18 cellular contexts compared by ENCODE assay signal in the genomic region with DNA sequence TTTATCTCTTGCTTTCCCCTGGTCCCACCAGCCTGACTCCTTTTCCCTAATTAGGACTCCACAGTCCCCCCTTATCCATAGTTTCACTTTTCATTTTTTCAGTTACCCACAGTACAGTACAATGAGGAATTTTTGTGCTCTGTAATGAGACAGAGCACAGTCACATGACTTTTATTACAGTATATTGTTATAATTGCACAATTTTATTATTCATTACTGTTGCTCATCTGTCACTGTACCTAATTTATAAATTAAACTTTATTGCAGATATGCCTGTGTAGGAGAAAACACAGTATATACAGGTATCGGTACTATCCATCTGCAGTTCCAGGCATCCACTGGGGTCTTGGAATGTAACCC.
DNase-seq lines count a peak whose midpoint lies in the region; ATAC-seq and TF ChIP-seq lines count a peak whose summit lies in the region.
"Had no signal": no experiment of that assay in that cellular context is flagged by ENCODE, and none has a peak within 500 bp of the region (broad histone marks: within the 10 kb centered on the region; RNA-seq: fewer than 3 reads in every experiment).

No MANE protein-coding gene starts in this region.

- H3K9me3 Mint-ChIP-seq in type B pancreatic cell (no peaks in the 10 kb centered on the region), Calu3 (ENCODE audit: low read depth, unreplicated experiment) (no peaks in the 10 kb centered on the region)
- no peaks in the 10 kb centered on the region for H3K9me3 Mint-ChIP-seq in activated T-cell treated with anti-CD3 and anti-CD28 coated beads, Interleukin-2, amount 50 U/mL, for 4 hours
- H3K9me3 Mint-ChIP-seq: H9 had no signal

- no peaks in the 10 kb centered on the region for H3K9me2 ChIP-seq in HCT116 (ENCODE audit: insufficient read depth)

- H3K79me2 ChIP-seq in HCT116 (ENCODE audit: insufficient read depth, low read length), result no peaks in the 10 kb centered on the region
- peaks cover 24% of the 10 kb centered on the region for H3K79me2 ChIP-seq in osteoblast (ENCODE audit: insufficient read depth, low read length)

- RAD21 ChIA-PET in HCT116 (lab: Charles Lee; ENCODE audit: low non-redundant PET in 1 of 2, low total read pairs in 2 of 2, uncharacterized antibody in 2 of 2, unreplicated experiment in 2 of 2), result no interaction called here

- H3K4me1 Mint-ChIP-seq in type B pancreatic cell (ENCODE audit: unreplicated experiment), result peaks cover 44% of the 10 kb centered on the region
- H3K4me1 Mint-ChIP-seq in activated T-cell treated with anti-CD3 and anti-CD28 coated beads, Interleukin-2, amount 50 U/mL, for 4 hours (ENCODE audit: low read depth), result no peaks in the 10 kb centered on the region
- peaks cover 30% of the 10 kb centered on the region for H3K4me1 Mint-ChIP-seq in Calu3 (ENCODE audit: low read depth, unreplicated experiment)

- no peaks in the 10 kb centered on the region for H3K36me3 Mint-ChIP-seq in type B pancreatic cell
- H3K36me3 Mint-ChIP-seq in activated T-cell treated with anti-CD3 and anti-CD28 coated beads, Interleukin-2, amount 50 U/mL, for 4 hours (ENCODE audit: insufficient read depth), result no peaks in the 10 kb centered on the region
- peaks cover 4% of the 10 kb centered on the region for H3K36me3 Mint-ChIP-seq in Calu3 (ENCODE audit: insufficient read depth, unreplicated experiment)
- H3K36me3 Mint-ChIP-seq: activated naive CD8-positive, alpha-beta T cell had no signal

- no peak for ATAC-seq in HCT116
- no peak for ATAC-seq in sciatic nerve
- ATAC-seq in activated T-cell treated with anti-CD3 and anti-CD28 coated beads, Interleukin-2, amount 50 U/mL, for 4 hours, result no peak
- ATAC-seq: body of pancreas, left ventricle myocardium superior had no signal

- CTCF ChIA-PET in HCT116 (lab: Charles Lee) (no interaction called here), Calu3 (lab: Charles Lee) (interaction anchor here (0.6 kb wide), 1 partner anchor 310 kb away, joined by 3 read pairs; no protein-coding TSS in a partner anchor)

- no peak for TF ChIP-seq CTCF in HCT116 (IDR thresholded peaks at IDR 0.05 in 2 of 3, conservative IDR thresholded peaks at IDR 0.05 in 1 of 3; ENCODE audit: borderline replicate concordance in 1 of 3, insufficient read depth in 1 of 3, low read depth in 2 of 3, low read length in 2 of 3)
- no peak for TF ChIP-seq CTCF in osteoblast (IDR thresholded peaks at IDR 0.05; ENCODE audit: extremely low read depth, low read depth, low read length)
- no peak for TF ChIP-seq CTCF in type B pancreatic cell (conservative IDR thresholded peaks at IDR 0.05)
- no peak for TF ChIP-seq CTCF in Calu3 (IDR thresholded peaks at IDR 0.05; ENCODE audit: unreplicated experiment)

- H3K27me3 Mint-ChIP-seq in type B pancreatic cell (peaks cover 8% of the 10 kb centered on the region), Calu3 (ENCODE audit: unreplicated experiment) (no peaks in the 10 kb centered on the region)
- H3K27me3 Mint-ChIP-seq in activated T-cell treated with anti-CD3 and anti-CD28 coated beads, Interleukin-2, amount 50 U/mL, for 4 hours (ENCODE audit: low read depth), result peaks cover 3% of the 10 kb centered on the region

- POLR2A ChIA-PET in HCT116 (lab: Charles Lee), result interaction anchor here (3.7 kb wide), 1 partner anchor 9 kb away, joined by 32 read pairs; no protein-coding TSS in a partner anchor

- TF ChIP-seq POLR2A in HCT116 (IDR thresholded peaks at IDR 0.05; ENCODE audit: borderline replicate concordance, extremely low read depth, insufficient read depth, insufficient read length), result no peak

- H3K4me3 Mint-ChIP-seq in type B pancreatic cell (no peak overlapping the region), Calu3 (ENCODE audit: low read depth, unreplicated experiment) (no peak overlapping the region)
- H3K4me3 Mint-ChIP-seq in activated T-cell treated with anti-CD3 and anti-CD28 coated beads, Interleukin-2, amount 50 U/mL, for 4 hours, result no peak overlapping the region
- H3K4me3 Mint-ChIP-seq: activated naive CD8-positive, alpha-beta T cell; H9 had no signal

- no peak for TF ChIP-seq RAD21 in HCT116 (IDR thresholded peaks at IDR 0.05; ENCODE audit: low read depth)

- H3K27ac Mint-ChIP-seq in type B pancreatic cell (peak overlapping the region; percentile 8), Calu3 (ENCODE audit: unreplicated experiment) (no peak overlapping the region)
- H3K27ac Mint-ChIP-seq: activated naive CD8-positive, alpha-beta T cell had no signal

- DNase-seq in HCT116 (ENCODE audit: low read depth, low spot score) (no peak), caudate nucleus (lab: John Stamatoyannopoulos, UW) (no peak), osteoblast (ENCODE audit: insufficient read length, low spot score, missing footprints) (no peak), type B pancreatic cell (ENCODE audit: extremely low spot score, unreplicated experiment) (no peak), sciatic nerve (ENCODE audit: low spot score) (no peak), Calu3 (no peak)
- no peak for DNase-seq in activated T-cell treated with anti-CD3 and anti-CD28 coated beads, Interleukin-2, amount 50 U/mL, for 4 hours
- DNase-seq: activated CD4-positive, alpha-beta T cell treated with anti-CD3 and anti-CD28 coated beads for 1 hour; body of pancreas; H9; left ventricle myocardium superior; NCI-H2081 treated with DMSO at 0.1 percent for 48 hours; NCI-H510A; retina; substantia nigra had no signal

- H3K27ac ChIP-seq in HCT116 (ENCODE audit: low read depth, low read length) (no peak overlapping the region), caudate nucleus (ENCODE audit: low read depth, low read length) (peak overlapping the region; percentile 67), osteoblast (ENCODE audit: low read depth, low read length) (peak overlapping the region; percentile 62)
- H3K27ac ChIP-seq: body of pancreas, neutrophil had no signal

- H3K36me3 ChIP-seq in HCT116 (ENCODE audit: control insufficient read depth in 1 of 2, insufficient read depth in 2 of 2, low read length in 2 of 2) (no peaks in the 10 kb centered on the region), osteoblast (ENCODE audit: insufficient read depth, low read length) (no peaks in the 10 kb centered on the region)
- H3K36me3 ChIP-seq: neutrophil had no signal

- no peaks in the 10 kb centered on the region for H3K27me3 ChIP-seq in HCT116 (ENCODE audit: insufficient read depth, low read length)
- no peaks in the 10 kb centered on the region for H3K27me3 ChIP-seq in osteoblast (ENCODE audit: insufficient read depth, low read length)
- H3K27me3 ChIP-seq: body of pancreas had no signal

- H3K9me3 ChIP-seq in HCT116 (ENCODE audit: control insufficient read depth in 1 of 2, insufficient read depth in 1 of 2, low read depth in 1 of 2, low read length in 2 of 2) (no peaks in the 10 kb centered on the region), osteoblast (ENCODE audit: low read depth, low read length) (no peaks in the 10 kb centered on the region)
- H3K9me3 ChIP-seq: body of pancreas, neutrophil had no signal

- BruUV-seq in HCT116 (replicated peaks; lab: Mats Ljungman, UMichigan) (no TSS peak), Calu3 (replicated peaks; lab: Mats Ljungman, UMichigan) (no TSS peak)

- H3K4me2 ChIP-seq in HCT116 (ENCODE audit: low read length) (peak overlapping the region; percentile 81), osteoblast (ENCODE audit: insufficient read depth, low read length) (peak overlapping the region; percentile 59)

- H4K20me1 ChIP-seq in HCT116 (ENCODE audit: insufficient read depth) (no peaks in the 10 kb centered on the region), osteoblast (ENCODE audit: insufficient read depth, low read length) (no peaks in the 10 kb centered on the region)

- intact Hi-C loops in HCT116 (cut with micrococcal nuclease), result no loop called here
- intact Hi-C loops in sciatic nerve (cut with DNase I), result no loop called here
- intact Hi-C loops in Calu3 (cut with micrococcal nuclease; ENCODE audit: unreplicated experiment), result loop anchor here (5.0 kb wide), 2 partner anchors 120 to 130 kb away; no protein-coding TSS in a partner anchor

- H2AFZ ChIP-seq in HCT116 (ENCODE audit: low read depth, low read length, poor library complexity, severe bottlenecking), result no peak overlapping the region
- no peak overlapping the region for H2AFZ ChIP-seq in osteoblast (ENCODE audit: low read length)

- no peak overlapping the region for H3K9ac ChIP-seq in HCT116 (ENCODE audit: low read length)

- H3K4me1 ChIP-seq in HCT116 (ENCODE audit: control insufficient read depth in 1 of 2, insufficient read depth in 2 of 2, low read length in 2 of 2) (peaks cover 19 to 72% of the 10 kb centered on the region in 2 experiments), osteoblast (ENCODE audit: insufficient read depth, low read length) (peaks cover 47% of the 10 kb centered on the region)

- H3K4me3 ChIP-seq in HCT116 (replicated peaks in 1 of 2; ENCODE audit: low read depth in 1 of 2, low read length in 2 of 2) (no peak overlapping the region), osteoblast (ENCODE audit: insufficient read depth, low read length) (no peak overlapping the region)
- H3K4me3 ChIP-seq: body of pancreas, coronary artery had no signal

TF ChIP-seq in HCT116, 20 proteins besides CTCF, POLR2A, EP300 and RAD21 (continues in another document):
- TF ChIP-seq POLR2AphosphoS5 (IDR thresholded peaks at IDR 0.05; ENCODE audit: low read depth, low read length) (no peak), ELF1 (IDR thresholded peaks at IDR 0.05; ENCODE audit: borderline replicate concordance, low read depth) (no peak), ZNF274 (IDR thresholded peaks at IDR 0.05; ENCODE audit: low read depth, low read length) (no peak)
